In genomic region chr1:204530932-204531331, GRCh38 we compare ENCODE assay signal across 11 cellular contexts. TPM values are rescaled to one million over a fixed set of nuclear protein-coding genes. Genes with fewer than 3 reads are reported as not detected.
DNase-seq lines count a peak whose midpoint lies in the region; ATAC-seq, FAIRE-seq and TF ChIP-seq lines count a peak whose summit lies in the region.
"Had no signal": no experiment of that assay in that cellular context is flagged by ENCODE, and none has a peak within 500 bp of the region (broad histone marks: within the 10 kb centered on the region; RNA-seq: fewer than 3 reads in every experiment).

No MANE protein-coding gene starts in this region.

- POLR2A ChIA-PET in activated B cell treated with CpG ODN at 0.5 μM for 24 hours (lab: Charles Lee) = interaction anchor here (0.6 to 6.0 kb wide), 11 partner anchors 9 to 777 kb away, joined by 3 to 71 read pairs (median 4); partner anchors contain the start of genes MDM4 and PIK3C2B

- H3K4me1 Mint-ChIP-seq in activated B cell treated with CpG ODN at 0.5 μM for 24 hours = peaks cover 26% of the 10 kb centered on the region
- H3K4me1 Mint-ChIP-seq in activated CD8-positive, alpha-beta memory T cell treated with anti-CD3 and anti-CD28 coated beads, Interleukin-2, amount 10 ng/mL, durations not matched to agents 7 days and 5 days = peaks cover 8% of the 10 kb centered on the region

- H3K4me3 Mint-ChIP-seq in activated B cell treated with CpG ODN at 0.5 μM for 24 hours = no peak overlapping the region
- no peak overlapping the region for H3K4me3 Mint-ChIP-seq in activated CD8-positive, alpha-beta memory T cell treated with anti-CD3 and anti-CD28 coated beads, Interleukin-2, amount 10 ng/mL, durations not matched to agents 7 days and 5 days

- TF ChIP-seq CTCF in activated B cell treated with CpG ODN at 0.5 μM for 24 hours (IDR thresholded peaks at IDR 0.05) = no peak

- CTCF ChIA-PET in activated B cell treated with CpG ODN at 0.5 μM for 24 hours (lab: Charles Lee) = interaction anchor here (0.9 to 1.8 kb wide), 8 partner anchors 10 to 276 kb away, joined by 3 to 11 read pairs (median 5); partner anchors contain the start of gene MDM4
- CTCF ChIA-PET in activated CD8-positive, alpha-beta memory T cell treated with anti-CD3 and anti-CD28 coated beads, Interleukin-2, amount 10 ng/mL, durations not matched to agents 7 days and 5 days (lab: Charles Lee) = interaction anchor here (0.7 to 2.1 kb wide), 4 partner anchors 10 to 276 kb away, joined by 3 to 8 read pairs (median 4); partner anchors contain the start of gene MDM4

- intact Hi-C loops in activated B cell treated with CpG ODN at 0.5 μM for 24 hours (cut with micrococcal nuclease) = loop anchor here (1.0 to 2.0 kb wide), 3 partner anchors 10 to 24 kb away; partner anchors contain the start of gene MDM4

- H3K36me3 Mint-ChIP-seq in activated B cell treated with CpG ODN at 0.5 μM for 24 hours (ENCODE audit: low read depth) = peaks cover 82% of the 10 kb centered on the region
- H3K36me3 Mint-ChIP-seq in activated CD8-positive, alpha-beta memory T cell treated with anti-CD3 and anti-CD28 coated beads, Interleukin-2, amount 10 ng/mL, durations not matched to agents 7 days and 5 days = peaks cover 52% of the 10 kb centered on the region

- H3K27me3 Mint-ChIP-seq in activated B cell treated with CpG ODN at 0.5 μM for 24 hours = no peaks in the 10 kb centered on the region
- no peaks in the 10 kb centered on the region for H3K27me3 Mint-ChIP-seq in activated CD8-positive, alpha-beta memory T cell treated with anti-CD3 and anti-CD28 coated beads, Interleukin-2, amount 10 ng/mL, durations not matched to agents 7 days and 5 days

- no peak for FAIRE-seq in HTR-8/SVneo (lab: Jason Lieb, UNC)

- ATAC-seq in GM18499 (IDR thresholded peaks at IDR 0.05; ENCODE audit: insufficient read depth, unreplicated experiment) (peak; percentile 84), GM21360 (IDR thresholded peaks at IDR 0.05; ENCODE audit: unreplicated experiment) (peak; percentile 74), HG03103 (IDR thresholded peaks at IDR 0.05; ENCODE audit: low read depth, unreplicated experiment) (peak; percentile 82), activated B cell treated with CpG ODN at 0.5 μM for 24 hours (ENCODE audit: low read depth) (peak; percentile 86)
- no peak for ATAC-seq in activated CD8-positive, alpha-beta memory T cell treated with anti-CD3 and anti-CD28 coated beads, Interleukin-2, amount 10 ng/mL, durations not matched to agents 7 days and 5 days
- ATAC-seq: left colon, Panc1 had no signal

- H3K27ac Mint-ChIP-seq in activated B cell treated with CpG ODN at 0.5 μM for 24 hours = peak overlapping the region; percentile 55
- no peak overlapping the region for H3K27ac Mint-ChIP-seq in activated CD8-positive, alpha-beta memory T cell treated with anti-CD3 and anti-CD28 coated beads, Interleukin-2, amount 10 ng/mL, durations not matched to agents 7 days and 5 days

- DNase-seq in activated B cell treated with CpG ODN at 0.5 μM for 24 hours = no peak
- DNase-seq in DMS53 treated with DMSO at 0.1 percent for 48 hours (lab: John Stamatoyannopoulos, UW; ENCODE audit: unreplicated experiment) = no peak
- DNase-seq in activated CD8-positive, alpha-beta memory T cell treated with anti-CD3 and anti-CD28 coated beads, Interleukin-2, amount 10 ng/mL, durations not matched to agents 7 days and 5 days = no peak
- DNase-seq in activated CD8-positive, alpha-beta memory T cell treated with anti-CD3 and anti-CD28 coated beads for 24 hours = no peak
- DNase-seq in HTR-8/SVneo (ENCODE audit: insufficient read length, low spot score) = no peak
- DNase-seq: DMS53, left colon had no signal

- no peaks in the 10 kb centered on the region for H3K9me3 Mint-ChIP-seq in activated B cell treated with CpG ODN at 0.5 μM for 24 hours
- no peaks in the 10 kb centered on the region for H3K9me3 Mint-ChIP-seq in activated CD8-positive, alpha-beta memory T cell treated with anti-CD3 and anti-CD28 coated beads, Interleukin-2, amount 10 ng/mL, durations not matched to agents 7 days and 5 days (ENCODE audit: low read depth)

RNA-seq across cellular contexts. Expression of gene MDM4, which starts 14.7 kb away (rescaled TPM):
- total RNA-seq in activated B cell treated with CpG ODN at 0.5 μM for 24 hours = 221 and 264 TPM in 2 replicates
- 10 to 100 TPM; 74.7 to 100.0 TPM for total RNA-seq in activated CD8-positive, alpha-beta memory T cell treated with anti-CD3 and anti-CD28 coated beads, Interleukin-2, amount 10 ng/mL, durations not matched to agents 7 days and 5 days

RNA-seq across cellular contexts. Expression of gene PIK3C2B, which starts 36.3 kb away (rescaled TPM):
- total RNA-seq in activated B cell treated with CpG ODN at 0.5 μM for 24 hours = 127 and 151 TPM in 2 replicates
- total RNA-seq in activated CD8-positive, alpha-beta memory T cell treated with anti-CD3 and anti-CD28 coated beads, Interleukin-2, amount 10 ng/mL, durations not matched to agents 7 days and 5 days = 10 to 100 TPM; 21.6 to 26.0 TPM
